24 cellular contexts compared by ENCODE assay signal in the genomic region with DNA sequence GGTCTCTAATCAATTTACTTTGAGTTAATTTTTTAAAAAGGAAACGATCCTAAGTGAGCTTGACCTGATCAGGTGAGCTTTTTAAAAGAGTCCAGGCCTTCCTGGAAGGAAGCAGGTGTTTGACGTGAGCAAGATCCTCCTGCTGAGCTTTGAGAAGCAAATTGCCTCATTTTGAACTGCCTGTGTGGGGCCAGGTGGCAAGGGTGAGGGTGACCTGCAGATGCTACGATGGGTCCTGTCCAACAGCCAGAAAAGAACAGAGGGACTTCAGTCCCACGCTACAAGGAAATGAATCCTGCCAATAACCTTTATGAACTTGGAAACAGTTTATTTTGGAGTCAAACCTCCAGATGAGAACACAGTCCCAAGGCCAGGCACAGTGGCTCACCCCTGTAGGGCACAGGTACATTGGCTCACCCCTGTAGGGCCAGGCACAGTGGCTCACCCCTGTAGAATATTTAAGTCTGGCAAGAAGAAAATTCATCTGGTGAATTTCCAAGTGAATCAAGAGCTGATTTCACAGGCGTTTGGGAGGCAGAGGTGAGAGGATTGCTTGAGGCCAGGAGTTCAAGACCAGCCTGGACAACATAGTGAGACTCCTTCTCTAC. TPM values are rescaled to one million over a fixed set of nuclear protein-coding genes. Genes with fewer than 3 reads are reported as not detected.
DNase-seq lines count a peak whose midpoint lies in the region; ATAC-seq and TF ChIP-seq lines count a peak whose summit lies in the region.
"Had no signal": no experiment of that assay in that cellular context is flagged by ENCODE, and none has a peak within 500 bp of the region (broad histone marks: within the 10 kb centered on the region; RNA-seq: fewer than 3 reads in every experiment).

No MANE protein-coding gene starts in this region.

- peak; percentile 38 for ATAC-seq in left colon
- ATAC-seq in right lobe of liver, result peak in 3 of 4 donors; percentile 56 to 90 (median 68)
- no peak for ATAC-seq in naive thymus-derived CD8-positive, alpha-beta T cell
- ATAC-seq in Right ventricle myocardium superior (ENCODE audit: poor library complexity), result no peak
- ATAC-seq: A549, GM12878, GM23338 had no signal

- no peak for TF ChIP-seq POLR2A in right lobe of liver (IDR thresholded peaks at IDR 0.05)

- no peaks in the 10 kb centered on the region for H3K9me3 ChIP-seq in right lobe of liver
- H3K9me3 ChIP-seq: A549, BE2C, HAP-1 had no signal

- no peaks in the 10 kb centered on the region for H3K4me1 Mint-ChIP-seq in chondrocyte (ENCODE audit: low read depth)
- no peaks in the 10 kb centered on the region for H3K4me1 Mint-ChIP-seq in naive thymus-derived CD8-positive, alpha-beta T cell
- H3K4me1 Mint-ChIP-seq: CD14-positive monocyte; CD8-positive, alpha-beta memory T cell; GM23338 had no signal

- no peak overlapping the region for H3K4me3 ChIP-seq in right lobe of liver
- H3K4me3 ChIP-seq: A549; BLaER1 treated with 17β-estradiol and CSF1 and Interleukin-3, amounts not matched to agents 10 nM and 100 nM; GM12878; GM23338; HAP-1 had no signal

- no peaks in the 10 kb centered on the region for H3K36me3 Mint-ChIP-seq in chondrocyte (ENCODE audit: low read depth)
- H3K36me3 Mint-ChIP-seq in naive thymus-derived CD8-positive, alpha-beta T cell, result peaks cover 0 to 4% (median 0%) of the 10 kb centered on the region in 3 donors
- H3K36me3 Mint-ChIP-seq: CD14-positive monocyte; CD8-positive, alpha-beta memory T cell had no signal

- TF ChIP-seq CTCF in chondrocyte (IDR thresholded peaks at IDR 0.05) (no peak), right lobe of liver (IDR thresholded peaks at IDR 0.05) (no peak)

- peak overlapping the region; percentile 3 for H3K27ac Mint-ChIP-seq in chondrocyte (ENCODE audit: unreplicated experiment)
- H3K27ac Mint-ChIP-seq in naive thymus-derived CD8-positive, alpha-beta T cell, result no peak overlapping the region
- H3K27ac Mint-ChIP-seq: CD4-positive, alpha-beta T cell; CD8-positive, alpha-beta memory T cell; GM23338; HFFc6 had no signal

- no peaks in the 10 kb centered on the region for H3K4me1 ChIP-seq in right lobe of liver
- H3K4me1 ChIP-seq: A549; BE2C; BLaER1 treated with 17β-estradiol and CSF1 and Interleukin-3, amounts not matched to agents 10 nM and 100 nM; HAP-1 had no signal

- no peak overlapping the region for H3K4me3 Mint-ChIP-seq in chondrocyte (ENCODE audit: unreplicated experiment)
- no peak overlapping the region for H3K4me3 Mint-ChIP-seq in naive thymus-derived CD8-positive, alpha-beta T cell
- H3K4me3 Mint-ChIP-seq: CD14-positive monocyte; CD4-positive, alpha-beta T cell; CD8-positive, alpha-beta memory T cell; GM23338; HFFc6 had no signal

- no peaks in the 10 kb centered on the region for H3K36me3 ChIP-seq in right lobe of liver
- H3K36me3 ChIP-seq: BE2C; BLaER1 treated with 17β-estradiol and CSF1 and Interleukin-3, amounts not matched to agents 10 nM and 100 nM; HAP-1 had no signal

- no peaks in the 10 kb centered on the region for H3K27me3 ChIP-seq in right lobe of liver
- H3K27me3 ChIP-seq: BE2C; BLaER1 treated with 17β-estradiol and CSF1 and Interleukin-3, amounts not matched to agents 10 nM and 100 nM had no signal

- POLR2A ChIA-PET in naive thymus-derived CD8-positive, alpha-beta T cell (lab: Charles Lee), result no interaction called here

- no peak for DNase-seq in chondrocyte (ENCODE audit: low spot score)
- DNase-seq in left colon, result no peak
- peak in 1 of 3 donors; percentile 23 for DNase-seq in right lobe of liver
- DNase-seq in naive thymus-derived CD8-positive, alpha-beta T cell, result no peak
- no peak for DNase-seq in NOMO-1 treated with DMSO at 0.1 percent for 48 hours (lab: John Stamatoyannopoulos, UW; ENCODE audit: unreplicated experiment)
- no peak for DNase-seq in Right ventricle myocardium superior
- no peak for DNase-seq in substantia nigra (lab: John Stamatoyannopoulos, UW)
- DNase-seq: 8988T; ACHN; AML-193; BE2C; CD4-positive, alpha-beta T cell; CD8-positive, alpha-beta memory T cell; DMS 273 treated with DMSO at 0.1 percent for 48 hours; DMS79; EL; GDM1; HFFc6 had no signal

- intact Hi-C loops in left colon (cut with DNase I, micrococcal nuclease), result no loop called here
- intact Hi-C loops in right lobe of liver (cut with DNase I), result no loop called here
- intact Hi-C loops in Right ventricle myocardium superior (cut with DNase I), result no loop called here

- H3K9me3 Mint-ChIP-seq in chondrocyte (ENCODE audit: low read depth), result no peaks in the 10 kb centered on the region
- H3K9me3 Mint-ChIP-seq in naive thymus-derived CD8-positive, alpha-beta T cell, result no peaks in the 10 kb centered on the region
- H3K9me3 Mint-ChIP-seq: CD4-positive, alpha-beta T cell; CD8-positive, alpha-beta memory T cell; HFFc6 had no signal

- no peak overlapping the region for H3K27ac ChIP-seq in right lobe of liver
- no peak overlapping the region for H3K27ac ChIP-seq in substantia nigra (ENCODE audit: low read depth, low read length, poor library complexity, severe bottlenecking)
- H3K27ac ChIP-seq: A549; BLaER1 treated with 17β-estradiol and CSF1 and Interleukin-3, amounts not matched to agents 10 nM and 100 nM had no signal

- no peaks in the 10 kb centered on the region for H3K27me3 Mint-ChIP-seq in chondrocyte (ENCODE audit: low read depth)
- no peaks in the 10 kb centered on the region for H3K27me3 Mint-ChIP-seq in naive thymus-derived CD8-positive, alpha-beta T cell
- H3K27me3 Mint-ChIP-seq: CD4-positive, alpha-beta T cell; CD8-positive, alpha-beta memory T cell had no signal

- 39% methylated on average over 5 of the region's 5 CpGs for WGBS in right lobe of liver (ENCODE audit: insufficient coverage, low coverage, low lambda C conversion rate, missing lambda C conversion rate)

RNA-seq across cellular contexts. Expression of a gene that starts 58.1 kb away (rescaled TPM):
- 27.4 to 31.8 TPM (median 31.5 TPM) in 3 replicates for total RNA-seq in chondrocyte
- 10 to 100 TPM; 43.4 to 50.2 TPM for total RNA-seq in left colon
- total RNA-seq in right lobe of liver, result 10 to 100 TPM in 5 of 6 experiments, 1 to 10 TPM in 1; 9.6 to 19.6 (median 13.2) TPM
- 10 to 100 TPM; 19.6 to 22.8 TPM for total RNA-seq in naive thymus-derived CD8-positive, alpha-beta T cell
- 1 to 10 TPM; 1.9 to 4.7 (median 3.3) TPM for polyA plus RNA-seq in naive thymus-derived CD8-positive, alpha-beta T cell
- total RNA-seq in Right ventricle myocardium superior, result 11.6 TPM

RNA-seq across cellular contexts. Expression of a gene that starts 58.4 kb away (rescaled TPM):
- total RNA-seq in chondrocyte (11.3 to 14.5 TPM (median 12.7 TPM) in 3 replicates), left colon (10 to 100 TPM; 13.1 to 23.4 TPM), right lobe of liver (1 to 10 TPM; 4.0 to 8.7 (median 5.7) TPM), Right ventricle myocardium superior (10.9 TPM)
- 10 to 100 TPM; 16.1 to 17.6 TPM for total RNA-seq in naive thymus-derived CD8-positive, alpha-beta T cell
- 10 to 100 TPM; 12.1 to 16.5 (median 12.7) TPM for polyA plus RNA-seq in naive thymus-derived CD8-positive, alpha-beta T cell

Comparison
In these comparisons a context has a peak if more than half of its experiments do, and no peak if none do; other contexts are left out.
1. ATAC-seq: peak in left colon (single experiment) and right lobe of liver (3 of 4); none in naive thymus-derived CD8-positive, alpha-beta T cell (0 of 2) and Right ventricle myocardium superior (single experiment).